In genomic region chr4:14168919-14169318, GRCh38 we compare ENCODE assay signal across 1 cellular context.
TF ChIP-seq lines count a peak whose summit lies in the region.

No MANE protein-coding gene starts in this region.

TF ChIP-seq in GM23338, 12 proteins besides CTCF, POLR2A, EP300 and RAD21 (continued from another document):
- TF ChIP-seq ZNF462 (CRISPR knock-in tag; IDR thresholded peaks at IDR 0.05), result no peak
